26 cellular contexts compared by ENCODE assay signal in genomic region chr19:17506745-17507144, GRCh38. TPM values are rescaled to one million over a fixed set of nuclear protein-coding genes. Genes with fewer than 3 reads are reported as not detected.
DNase-seq lines count a peak whose midpoint lies in the region; ATAC-seq and TF ChIP-seq lines count a peak whose summit lies in the region.
"Had no signal": no experiment of that assay in that cellular context is flagged by ENCODE, and none has a peak within 500 bp of the region (broad histone marks: within the 10 kb centered on the region; RNA-seq: fewer than 3 reads in every experiment).

No MANE protein-coding gene starts in this region.

- peak overlapping the region in 1 of 2 experiments; percentile 19 for H3K23ac ChIP-seq in mesenchymal stem cell (ENCODE audit: low read length in 2 of 2)

- peak overlapping the region in 3 of 11 experiments; percentile 8 to 27 (median 9); a peak in 2 of 22 replicates for H3K27ac ChIP-seq in BLaER1 treated with 17β-estradiol and CSF1 and Interleukin-3, amounts not matched to agents 10 nM and 100 nM
- peak overlapping the region; percentile 94 for H3K27ac ChIP-seq in RWPE2 (ENCODE audit: poor library complexity, severe bottlenecking)
- no peak overlapping the region for H3K27ac ChIP-seq in mesenchymal stem cell (ENCODE audit: low read length, poor library complexity, severe bottlenecking)
- H3K27ac ChIP-seq: neural progenitor cell, SJCRH30, WERI-Rb-1 had no signal

- H3K14ac ChIP-seq in mesenchymal stem cell (ENCODE audit: low read length in 2 of 2): no peak overlapping the region

- no peak overlapping the region for H2AK5ac ChIP-seq in mesenchymal stem cell (ENCODE audit: low read length, severe bottlenecking)

- H3K4ac ChIP-seq in mesenchymal stem cell (ENCODE audit: low read depth in 1 of 2, low read length in 2 of 2): peak overlapping the region in 1 of 2 experiments; percentile 66

- peak overlapping the region in 4 of 11 experiments; percentile 32 to 52 (median 40); a peak in 3 of 22 replicates for H3K9ac ChIP-seq in BLaER1 treated with 17β-estradiol and CSF1 and Interleukin-3, amounts not matched to agents 10 nM and 100 nM
- H3K9ac ChIP-seq in mesenchymal stem cell (ENCODE audit: low read length): no peak overlapping the region
- H3K9ac ChIP-seq: neural progenitor cell had no signal

- 88% methylated on average over 9 of the region's 9 CpGs for WGBS in mesenchymal stem cell

- no peak overlapping the region for H2BK5ac ChIP-seq in mesenchymal stem cell (ENCODE audit: low read depth, low read length, poor library complexity, severe bottlenecking)

- no peak overlapping the region for H3K4me3 ChIP-seq in BLaER1 treated with 17β-estradiol and CSF1 and Interleukin-3, amounts not matched to agents 10 nM and 100 nM
- no peak overlapping the region for H3K4me3 ChIP-seq in RWPE2 (ENCODE audit: severe bottlenecking)
- H3K4me3 ChIP-seq in mesenchymal stem cell (ENCODE audit: insufficient read depth in 1 of 2, low read depth in 1 of 2, low read length in 2 of 2): no peak overlapping the region
- H3K4me3 ChIP-seq: GM23248, left lung, neural progenitor cell, SJCRH30 had no signal

- peaks cover 51 to 76% (median 68%) of the 10 kb centered on the region in 10 experiments for H3K4me1 ChIP-seq in BLaER1 treated with 17β-estradiol and CSF1 and Interleukin-3, amounts not matched to agents 10 nM and 100 nM
- H3K4me1 ChIP-seq in RWPE2 (ENCODE audit: insufficient read depth, poor library complexity, severe bottlenecking) (peaks cover 19% of the 10 kb centered on the region), mesenchymal stem cell (ENCODE audit: control insufficient read depth, insufficient read depth, low read depth, low read length) (peaks cover 8% of the 10 kb centered on the region)
- H3K4me1 ChIP-seq: neural progenitor cell, SJCRH30 had no signal

- ATAC-seq in RWPE2 (ENCODE audit: low read depth): no peak
- no peak for ATAC-seq in HG03135 (IDR thresholded peaks at IDR 0.05; ENCODE audit: unreplicated experiment)
- ATAC-seq: activated naive CD4-positive, alpha-beta T cell treated with anti-CD3 and anti-CD28 coated beads, Interleukin-2, amount 50 U/mL, for 72 hours; left lung; sciatic nerve had no signal

- peak overlapping the region; percentile 34 for H4K91ac ChIP-seq in mesenchymal stem cell (ENCODE audit: low read length)

- H2AFZ ChIP-seq in mesenchymal stem cell (ENCODE audit: low read depth, low read length): no peak overlapping the region
- H2AFZ ChIP-seq: GM23248, neural progenitor cell had no signal

- no peak for TF ChIP-seq CTCF in RWPE2 (IDR thresholded peaks at IDR 0.05; ENCODE audit: poor library complexity, severe bottlenecking)

- DNase-seq in RWPE2 (ENCODE audit: low spot score): no peak
- DNase-seq in mesenchymal stem cell: no peak
- DNase-seq in DMS153 (lab: John Stamatoyannopoulos, UW): no peak
- DNase-seq in activated gamma-delta T cell treated with Interleukin-2 at 50 U/mL for 16 hours: no peak
- DNase-seq: activated CD4-positive, alpha-beta T cell treated with anti-CD3 and anti-CD28 coated beads, Interleukin-2, amount 10 ng/mL, durations not matched to agents 24 days and 14 days; activated CD8-positive, alpha-beta memory T cell treated with anti-CD3 and anti-CD28 coated beads for 24 hours; activated T-cell treated with anti-CD3 and anti-CD28 coated beads for 4 hours; anterior cingulate cortex; CD4-positive, CD25-positive, alpha-beta regulatory T cell; GM23248; left lung; mesendoderm; NCI-H1092 treated with DMSO at 0.1 percent for 48 hours; NCI-H1694 treated with DMSO at 0.1 percent for 48 hours; NCI-H446; NCI-H774; SJCRH30; stimulated activated CD8-positive, alpha-beta memory T cell treated with anti-CD3 and anti-CD28 coated beads, Interleukin-4, amount 100 ng/mL, for 48 hours; T1000; WERI-Rb-1 had no signal

- H3K79me1 ChIP-seq in mesenchymal stem cell (replicated peaks; ENCODE audit: low read length, poor library complexity, severe bottlenecking): peaks cover 29% of the 10 kb centered on the region

- peaks cover 29 to 65% (median 44%) of the 10 kb centered on the region in 11 experiments; a peak in 20 of 22 replicates for H3K36me3 ChIP-seq in BLaER1 treated with 17β-estradiol and CSF1 and Interleukin-3, amounts not matched to agents 10 nM and 100 nM
- H3K36me3 ChIP-seq in RWPE2 (ENCODE audit: low read depth) (peaks cover 31% of the 10 kb centered on the region), mesenchymal stem cell (ENCODE audit: control insufficient read depth in 1 of 2, insufficient read depth in 2 of 2, low read depth in 1 of 2, low read length in 2 of 2) (peaks cover 20 to 25% of the 10 kb centered on the region in 2 experiments)
- H3K36me3 ChIP-seq: neural progenitor cell, SJCRH30 had no signal

- H2BK15ac ChIP-seq in mesenchymal stem cell (ENCODE audit: low read depth, poor library complexity, severe bottlenecking): no peak overlapping the region

- no peak overlapping the region for H2BK12ac ChIP-seq in mesenchymal stem cell (ENCODE audit: low read length in 2 of 2)

- H3K9me3 ChIP-seq in BLaER1 treated with 17β-estradiol and CSF1 and Interleukin-3, amounts not matched to agents 10 nM and 100 nM (replicated peaks in 1 of 11): peaks cover 0 to 17% (median 0%) of the 10 kb centered on the region in 11 experiments; a peak in 2 of 22 replicates
- H3K9me3 ChIP-seq in RWPE2 (ENCODE audit: severe bottlenecking) (no peaks in the 10 kb centered on the region), mesenchymal stem cell (ENCODE audit: control insufficient read depth, low read length) (no peaks in the 10 kb centered on the region)
- H3K9me3 ChIP-seq: left lung, SJCRH30 had no signal

- H3K18ac ChIP-seq in mesenchymal stem cell (ENCODE audit: low read depth in 1 of 2, low read length in 2 of 2): no peak overlapping the region

- H3K4me2 ChIP-seq in BLaER1 treated with 17β-estradiol and CSF1 and Interleukin-3, amounts not matched to agents 10 nM and 100 nM: peak overlapping the region in 8 of 11 experiments; percentile 1 to 53 (median 36); a peak in 11 of 22 replicates
- no peak overlapping the region for H3K4me2 ChIP-seq in mesenchymal stem cell (ENCODE audit: low read length, poor library complexity, severe bottlenecking)
- H3K4me2 ChIP-seq: neural progenitor cell had no signal

- peaks cover 0 to 51% (median 20%) of the 10 kb centered on the region in 11 experiments; a peak in 13 of 22 replicates for H4K20me1 ChIP-seq in BLaER1 treated with 17β-estradiol and CSF1 and Interleukin-3, amounts not matched to agents 10 nM and 100 nM

- no peak overlapping the region for H2BK120ac ChIP-seq in mesenchymal stem cell (ENCODE audit: low read depth, low read length)

- H4K8ac ChIP-seq in mesenchymal stem cell (ENCODE audit: low read length): peak overlapping the region; percentile 9

- no peaks in the 10 kb centered on the region for H3K27me3 ChIP-seq in BLaER1 treated with 17β-estradiol and CSF1 and Interleukin-3, amounts not matched to agents 10 nM and 100 nM
- H3K27me3 ChIP-seq in RWPE2 (ENCODE audit: insufficient read depth, poor library complexity, severe bottlenecking) (no peaks in the 10 kb centered on the region), mesenchymal stem cell (ENCODE audit: control insufficient read depth in 1 of 2, insufficient read depth in 1 of 2, low read length in 2 of 2) (no peaks in the 10 kb centered on the region)
- H3K27me3 ChIP-seq: left lung, neural progenitor cell, SJCRH30 had no signal

RNA-seq across cellular contexts. Expression of gene PGLS, which starts 4.7 kb away (rescaled TPM):
- 128 TPM for polyA plus RNA-seq in mesenchymal stem cell (2013, experiment 1 of 2)
- polyA plus RNA-seq in mesenchymal stem cell (2013, experiment 2 of 2): 128 TPM

RNA-seq across cellular contexts. Expression of gene SLC27A1, which starts 36.4 kb away (rescaled TPM):
- polyA plus RNA-seq in mesenchymal stem cell (2013, experiment 1 of 2): 8.3 TPM
- 7.9 TPM for polyA plus RNA-seq in mesenchymal stem cell (2013, experiment 2 of 2)

RNA-seq across cellular contexts. Expression of gene NXNL1, which starts 46.0 kb away (rescaled TPM):
- not detected for polyA plus RNA-seq in mesenchymal stem cell (2013, experiment 1 of 2)
- not detected for polyA plus RNA-seq in mesenchymal stem cell (2013, experiment 2 of 2)
- polyA plus RNA-seq: CD4-positive, CD25-positive, alpha-beta regulatory T cell; GM23248; thymus had no signal

RNA-seq across cellular contexts. Expression of gene COLGALT1, which starts 48.7 kb away (rescaled TPM):
- polyA plus RNA-seq in mesenchymal stem cell (2013, experiment 1 of 2): 163 TPM
- polyA plus RNA-seq in mesenchymal stem cell (2013, experiment 2 of 2): 171 TPM

RNA-seq across cellular contexts. Expression of gene TMEM221, which starts 58.3 kb away (rescaled TPM):
- 0.26 TPM for polyA plus RNA-seq in mesenchymal stem cell (2013, experiment 1 of 2)
- 0.25 TPM for polyA plus RNA-seq in mesenchymal stem cell (2013, experiment 2 of 2)
